Comparison of ENCODE assay signal across 1 cellular context in the genomic region with DNA sequence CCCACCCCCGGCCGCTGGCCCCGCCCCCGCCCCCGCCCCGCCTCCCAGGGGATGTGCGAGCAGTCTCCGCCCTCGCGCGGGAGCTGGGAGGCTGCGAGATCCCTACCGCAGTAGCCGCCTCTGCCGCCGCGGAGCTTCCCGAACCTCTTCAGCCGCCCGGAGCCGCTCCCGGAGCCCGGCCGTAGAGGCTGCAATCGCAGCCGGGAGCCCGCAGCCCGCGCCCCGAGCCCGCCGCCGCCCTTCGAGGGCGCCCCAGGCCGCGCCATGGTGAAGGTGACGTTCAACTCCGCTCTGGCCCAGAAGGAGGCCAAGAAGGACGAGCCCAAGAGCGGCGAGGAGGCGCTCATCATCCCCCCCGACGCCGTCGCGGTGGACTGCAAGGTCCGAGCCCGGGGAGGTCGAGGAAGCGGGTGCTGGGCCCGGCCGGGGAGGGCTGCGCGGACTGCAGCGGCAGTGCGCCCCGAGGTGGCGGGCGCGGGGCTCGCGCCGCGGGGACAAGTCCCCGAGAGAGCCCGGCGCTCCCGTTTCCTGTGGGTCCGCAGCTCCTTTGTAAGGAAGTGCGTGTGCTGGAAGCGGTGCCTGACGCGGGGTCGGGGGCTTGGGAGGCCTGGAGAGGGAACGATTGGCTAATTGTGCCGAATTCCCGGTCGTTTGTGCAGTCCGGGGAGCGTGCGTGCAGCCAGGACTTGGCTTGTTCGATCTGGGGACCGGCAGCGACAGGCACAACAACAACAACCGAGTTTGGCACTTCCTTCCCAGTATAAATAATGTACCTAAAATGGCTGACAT.
TF ChIP-seq lines count a peak whose summit lies in the region.

A gene (plus strand): TSS at position 110 of the 789 bp plus-strand sequence. CDS start 155 bp downstream, at position 265.

TF ChIP-seq in HepG2, 621 proteins besides CTCF, POLR2A, EP300 and RAD21 (continued from another document and continues in another):
- TF ChIP-seq, protein P1, sequence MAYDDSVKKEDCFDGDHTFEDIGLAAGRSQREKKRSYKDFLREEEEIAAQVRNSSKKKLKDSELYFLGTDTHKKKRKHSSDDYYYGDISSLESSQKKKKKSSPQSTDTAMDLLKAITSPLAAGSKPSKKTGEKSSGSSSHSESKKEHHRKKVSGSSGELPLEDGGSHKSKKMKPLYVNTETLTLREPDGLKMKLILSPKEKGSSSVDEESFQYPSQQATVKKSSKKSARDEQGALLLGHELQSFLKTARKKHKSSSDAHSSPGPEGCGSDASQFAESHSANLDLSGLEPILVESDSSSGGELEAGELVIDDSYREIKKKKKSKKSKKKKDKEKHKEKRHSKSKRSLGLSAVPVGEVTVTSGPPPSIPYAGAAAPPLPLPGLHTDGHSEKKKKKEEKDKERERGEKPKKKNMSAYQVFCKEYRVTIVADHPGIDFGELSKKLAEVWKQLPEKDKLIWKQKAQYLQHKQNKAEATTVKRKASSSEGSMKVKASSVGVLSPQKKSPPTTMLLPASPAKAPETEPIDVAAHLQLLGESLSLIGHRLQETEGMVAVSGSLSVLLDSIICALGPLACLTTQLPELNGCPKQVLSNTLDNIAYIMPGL (CRISPR knock-in tag; IDR thresholded peaks at IDR 0.05; ENCODE audit: borderline replicate concordance in 1 of 2, low read depth in 1 of 2), result peak; percentile 66 to 97
- TF ChIP-seq ZNF883 (CRISPR knock-in tag; IDR thresholded peaks at IDR 0.05; ENCODE audit: not compliant biosample characterization), result peak; percentile 70
- TF ChIP-seq, protein P2, sequence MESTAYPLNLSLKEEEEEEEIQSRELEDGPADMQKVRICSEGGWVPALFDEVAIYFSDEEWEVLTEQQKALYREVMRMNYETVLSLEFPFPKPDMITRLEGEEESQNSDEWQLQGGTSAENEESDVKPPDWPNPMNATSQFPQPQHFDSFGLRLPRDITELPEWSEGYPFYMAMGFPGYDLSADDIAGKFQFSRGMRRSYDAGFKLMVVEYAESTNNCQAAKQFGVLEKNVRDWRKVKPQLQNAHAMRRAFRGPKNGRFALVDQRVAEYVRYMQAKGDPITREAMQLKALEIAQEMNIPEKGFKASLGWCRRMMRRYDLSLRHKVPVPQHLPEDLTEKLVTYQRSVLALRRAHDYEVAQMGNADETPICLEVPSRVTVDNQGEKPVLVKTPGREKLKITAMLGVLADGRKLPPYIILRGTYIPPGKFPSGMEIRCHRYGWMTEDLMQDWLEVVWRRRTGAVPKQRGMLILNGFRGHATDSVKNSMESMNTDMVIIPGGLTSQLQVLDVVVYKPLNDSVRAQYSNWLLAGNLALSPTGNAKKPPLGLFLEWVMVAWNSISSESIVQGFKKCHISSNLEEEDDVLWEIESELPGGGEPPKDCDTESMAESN (CRISPR knock-in tag; conservative IDR thresholded peaks at IDR 0.05), result peak; percentile 46; the same call in 1 of the 2 replicates
- TF ChIP-seq, protein P3, sequence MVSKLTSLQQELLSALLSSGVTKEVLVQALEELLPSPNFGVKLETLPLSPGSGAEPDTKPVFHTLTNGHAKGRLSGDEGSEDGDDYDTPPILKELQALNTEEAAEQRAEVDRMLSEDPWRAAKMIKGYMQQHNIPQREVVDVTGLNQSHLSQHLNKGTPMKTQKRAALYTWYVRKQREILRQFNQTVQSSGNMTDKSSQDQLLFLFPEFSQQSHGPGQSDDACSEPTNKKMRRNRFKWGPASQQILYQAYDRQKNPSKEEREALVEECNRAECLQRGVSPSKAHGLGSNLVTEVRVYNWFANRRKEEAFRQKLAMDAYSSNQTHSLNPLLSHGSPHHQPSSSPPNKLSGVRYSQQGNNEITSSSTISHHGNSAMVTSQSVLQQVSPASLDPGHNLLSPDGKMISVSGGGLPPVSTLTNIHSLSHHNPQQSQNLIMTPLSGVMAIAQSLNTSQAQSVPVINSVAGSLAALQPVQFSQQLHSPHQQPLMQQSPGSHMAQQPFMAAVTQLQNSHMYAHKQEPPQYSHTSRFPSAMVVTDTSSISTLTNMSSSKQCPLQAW (CRISPR knock-in tag; IDR thresholded peaks at IDR 0.05), result no peak
- TF ChIP-seq ZC3H13 (CRISPR knock-in tag; IDR thresholded peaks at IDR 0.05), result peak; percentile 75
- TF ChIP-seq ZNF282 (IDR thresholded peaks at IDR 0.05; ENCODE audit: partially characterized antibody), result no peak
- TF ChIP-seq, protein P4, sequence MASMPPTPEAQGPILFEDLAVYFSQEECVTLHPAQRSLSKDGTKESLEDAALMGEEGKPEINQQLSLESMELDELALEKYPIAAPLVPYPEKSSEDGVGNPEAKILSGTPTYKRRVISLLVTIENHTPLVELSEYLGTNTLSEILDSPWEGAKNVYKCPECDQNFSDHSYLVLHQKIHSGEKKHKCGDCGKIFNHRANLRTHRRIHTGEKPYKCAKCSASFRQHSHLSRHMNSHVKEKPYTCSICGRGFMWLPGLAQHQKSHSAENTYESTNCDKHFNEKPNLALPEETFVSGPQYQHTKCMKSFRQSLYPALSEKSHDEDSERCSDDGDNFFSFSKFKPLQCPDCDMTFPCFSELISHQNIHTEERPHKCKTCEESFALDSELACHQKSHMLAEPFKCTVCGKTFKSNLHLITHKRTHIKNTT (CRISPR knock-in tag; IDR thresholded peaks at IDR 0.05), result 0 out of 2 replicates have a peak, but pooled peaks have one; percentile 77
- no peak; the same call in 1 of the 2 replicates for TF ChIP-seq ZNF570 (CRISPR knock-in tag; IDR thresholded peaks at IDR 0.05; ENCODE audit: borderline replicate concordance)
- TF ChIP-seq, protein P5, sequence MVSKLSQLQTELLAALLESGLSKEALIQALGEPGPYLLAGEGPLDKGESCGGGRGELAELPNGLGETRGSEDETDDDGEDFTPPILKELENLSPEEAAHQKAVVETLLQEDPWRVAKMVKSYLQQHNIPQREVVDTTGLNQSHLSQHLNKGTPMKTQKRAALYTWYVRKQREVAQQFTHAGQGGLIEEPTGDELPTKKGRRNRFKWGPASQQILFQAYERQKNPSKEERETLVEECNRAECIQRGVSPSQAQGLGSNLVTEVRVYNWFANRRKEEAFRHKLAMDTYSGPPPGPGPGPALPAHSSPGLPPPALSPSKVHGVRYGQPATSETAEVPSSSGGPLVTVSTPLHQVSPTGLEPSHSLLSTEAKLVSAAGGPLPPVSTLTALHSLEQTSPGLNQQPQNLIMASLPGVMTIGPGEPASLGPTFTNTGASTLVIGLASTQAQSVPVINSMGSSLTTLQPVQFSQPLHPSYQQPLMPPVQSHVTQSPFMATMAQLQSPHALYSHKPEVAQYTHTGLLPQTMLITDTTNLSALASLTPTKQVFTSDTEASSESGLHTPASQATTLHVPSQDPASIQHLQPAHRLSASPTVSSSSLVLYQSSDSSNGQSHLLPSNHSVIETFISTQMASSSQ (IDR thresholded peaks at IDR 0.05; ENCODE audit: low read depth), result no peak
- TF ChIP-seq, protein P5 (CRISPR knock-in tag; IDR thresholded peaks at IDR 0.05; ENCODE audit: borderline replicate concordance), result no peak
- TF ChIP-seq FOSL1 (CRISPR knock-in tag; IDR thresholded peaks at IDR 0.05; ENCODE audit: borderline replicate concordance), result no peak
- no peak for TF ChIP-seq ARNT (IDR thresholded peaks at IDR 0.05)
- TF ChIP-seq ZBTB21 (CRISPR knock-in tag; IDR thresholded peaks at IDR 0.05), result no peak
- TF ChIP-seq ZSCAN31 (CRISPR knock-in tag; IDR thresholded peaks at IDR 0.05; ENCODE audit: low read depth), result no peak
- TF ChIP-seq ZNF382 (CRISPR knock-in tag; IDR thresholded peaks at IDR 0.05; ENCODE audit: borderline replicate concordance), result no peak
- TF ChIP-seq, protein P6, sequence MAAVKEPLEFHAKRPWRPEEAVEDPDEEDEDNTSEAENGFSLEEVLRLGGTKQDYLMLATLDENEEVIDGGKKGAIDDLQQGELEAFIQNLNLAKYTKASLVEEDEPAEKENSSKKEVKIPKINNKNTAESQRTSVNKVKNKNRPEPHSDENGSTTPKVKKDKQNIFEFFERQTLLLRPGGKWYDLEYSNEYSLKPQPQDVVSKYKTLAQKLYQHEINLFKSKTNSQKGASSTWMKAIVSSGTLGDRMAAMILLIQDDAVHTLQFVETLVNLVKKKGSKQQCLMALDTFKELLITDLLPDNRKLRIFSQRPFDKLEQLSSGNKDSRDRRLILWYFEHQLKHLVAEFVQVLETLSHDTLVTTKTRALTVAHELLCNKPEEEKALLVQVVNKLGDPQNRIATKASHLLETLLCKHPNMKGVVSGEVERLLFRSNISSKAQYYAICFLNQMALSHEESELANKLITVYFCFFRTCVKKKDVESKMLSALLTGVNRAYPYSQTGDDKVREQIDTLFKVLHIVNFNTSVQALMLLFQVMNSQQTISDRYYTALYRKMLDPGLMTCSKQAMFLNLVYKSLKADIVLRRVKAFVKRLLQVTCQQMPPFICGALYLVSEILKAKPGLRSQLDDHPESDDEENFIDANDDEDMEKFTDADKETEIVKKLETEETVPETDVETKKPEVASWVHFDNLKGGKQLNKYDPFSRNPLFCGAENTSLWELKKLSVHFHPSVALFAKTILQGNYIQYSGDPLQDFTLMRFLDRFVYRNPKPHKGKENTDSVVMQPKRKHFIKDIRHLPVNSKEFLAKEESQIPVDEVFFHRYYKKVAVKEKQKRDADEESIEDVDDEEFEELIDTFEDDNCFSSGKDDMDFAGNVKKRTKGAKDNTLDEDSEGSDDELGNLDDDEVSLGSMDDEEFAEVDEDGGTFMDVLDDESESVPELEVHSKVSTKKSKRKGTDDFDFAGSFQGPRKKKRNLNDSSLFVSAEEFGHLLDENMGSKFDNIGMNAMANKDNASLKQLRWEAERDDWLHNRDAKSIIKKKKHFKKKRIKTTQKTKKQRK (IDR thresholded peaks at IDR 0.05; ENCODE audit: low read length), result no peak
- peak; percentile 69 for TF ChIP-seq KDM5A (IDR thresholded peaks at IDR 0.05; ENCODE audit: borderline replicate concordance, low read length)
- TF ChIP-seq, protein P7, sequence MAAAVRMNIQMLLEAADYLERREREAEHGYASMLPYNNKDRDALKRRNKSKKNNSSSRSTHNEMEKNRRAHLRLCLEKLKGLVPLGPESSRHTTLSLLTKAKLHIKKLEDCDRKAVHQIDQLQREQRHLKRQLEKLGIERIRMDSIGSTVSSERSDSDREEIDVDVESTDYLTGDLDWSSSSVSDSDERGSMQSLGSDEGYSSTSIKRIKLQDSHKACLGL (CRISPR knock-in tag; IDR thresholded peaks at IDR 0.05), result peak; percentile 33; the same call in 1 of the 2 replicates
- no peak for TF ChIP-seq CEBPB (IDR thresholded peaks at IDR 0.05; ENCODE audit: borderline replicate concordance, low read depth, low read length)
- TF ChIP-seq ZNF619 (CRISPR knock-in tag; IDR thresholded peaks at IDR 0.05), result no peak
- no peak; the same call in 1 of the 2 replicates for TF ChIP-seq ZNF772 (CRISPR knock-in tag; IDR thresholded peaks at IDR 0.05)
- TF ChIP-seq ZBTB7B (CRISPR knock-in tag; IDR thresholded peaks at IDR 0.05), result no peak
- no peak for TF ChIP-seq ZNF775 (CRISPR knock-in tag; IDR thresholded peaks at IDR 0.05; ENCODE audit: borderline replicate concordance)
- TF ChIP-seq ZNF709 (CRISPR knock-in tag; IDR thresholded peaks at IDR 0.05), result peak; percentile 49; the same call in 1 of the 2 replicates
- TF ChIP-seq KLF16 (CRISPR knock-in tag; IDR thresholded peaks at IDR 0.05), result 0 out of 4 replicates have a peak, but pooled peaks of 1 of the 2 experiments have one; percentile 30
- peak; percentile 51; the same call in 1 of the 2 replicates for TF ChIP-seq ZNF776 (CRISPR knock-in tag; IDR thresholded peaks at IDR 0.05)
- TF ChIP-seq BORCS8-MEF2B (CRISPR knock-in tag; IDR thresholded peaks at IDR 0.05), result peak; percentile 16; the same call in 1 of the 2 replicates
- TF ChIP-seq, protein P8, sequence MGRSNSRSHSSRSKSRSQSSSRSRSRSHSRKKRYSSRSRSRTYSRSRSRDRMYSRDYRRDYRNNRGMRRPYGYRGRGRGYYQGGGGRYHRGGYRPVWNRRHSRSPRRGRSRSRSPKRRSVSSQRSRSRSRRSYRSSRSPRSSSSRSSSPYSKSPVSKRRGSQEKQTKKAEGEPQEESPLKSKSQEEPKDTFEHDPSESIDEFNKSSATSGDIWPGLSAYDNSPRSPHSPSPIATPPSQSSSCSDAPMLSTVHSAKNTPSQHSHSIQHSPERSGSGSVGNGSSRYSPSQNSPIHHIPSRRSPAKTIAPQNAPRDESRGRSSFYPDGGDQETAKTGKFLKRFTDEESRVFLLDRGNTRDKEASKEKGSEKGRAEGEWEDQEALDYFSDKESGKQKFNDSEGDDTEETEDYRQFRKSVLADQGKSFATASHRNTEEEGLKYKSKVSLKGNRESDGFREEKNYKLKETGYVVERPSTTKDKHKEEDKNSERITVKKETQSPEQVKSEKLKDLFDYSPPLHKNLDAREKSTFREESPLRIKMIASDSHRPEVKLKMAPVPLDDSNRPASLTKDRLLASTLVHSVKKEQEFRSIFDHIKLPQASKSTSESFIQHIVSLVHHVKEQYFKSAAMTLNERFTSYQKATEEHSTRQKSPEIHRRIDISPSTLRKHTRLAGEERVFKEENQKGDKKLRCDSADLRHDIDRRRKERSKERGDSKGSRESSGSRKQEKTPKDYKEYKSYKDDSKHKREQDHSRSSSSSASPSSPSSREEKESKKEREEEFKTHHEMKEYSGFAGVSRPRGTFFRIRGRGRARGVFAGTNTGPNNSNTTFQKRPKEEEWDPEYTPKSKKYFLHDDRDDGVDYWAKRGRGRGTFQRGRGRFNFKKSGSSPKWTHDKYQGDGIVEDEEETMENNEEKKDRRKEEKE (IDR thresholded peaks at IDR 0.05), result no peak
- TF ChIP-seq HNRNPK (IDR thresholded peaks at IDR 0.05; ENCODE audit: low read depth, low read length, poor library complexity, severe bottlenecking), result no peak
- TF ChIP-seq, protein P9, sequence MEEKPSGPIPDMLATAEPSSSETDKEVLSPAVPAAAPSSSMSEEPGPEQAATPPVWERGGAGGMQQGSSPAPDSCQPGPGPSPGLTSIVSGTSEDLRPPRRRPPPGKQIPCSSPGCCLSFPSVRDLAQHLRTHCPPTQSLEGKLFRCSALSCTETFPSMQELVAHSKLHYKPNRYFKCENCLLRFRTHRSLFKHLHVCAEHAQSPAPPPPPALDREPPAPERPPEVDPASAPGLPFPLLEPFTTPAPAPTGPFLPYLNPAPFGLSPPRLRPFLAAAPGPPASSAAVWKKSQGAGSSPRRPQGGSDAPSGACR (CRISPR knock-in tag; IDR thresholded peaks at IDR 0.05), result no peak
- TF ChIP-seq, protein P10, sequence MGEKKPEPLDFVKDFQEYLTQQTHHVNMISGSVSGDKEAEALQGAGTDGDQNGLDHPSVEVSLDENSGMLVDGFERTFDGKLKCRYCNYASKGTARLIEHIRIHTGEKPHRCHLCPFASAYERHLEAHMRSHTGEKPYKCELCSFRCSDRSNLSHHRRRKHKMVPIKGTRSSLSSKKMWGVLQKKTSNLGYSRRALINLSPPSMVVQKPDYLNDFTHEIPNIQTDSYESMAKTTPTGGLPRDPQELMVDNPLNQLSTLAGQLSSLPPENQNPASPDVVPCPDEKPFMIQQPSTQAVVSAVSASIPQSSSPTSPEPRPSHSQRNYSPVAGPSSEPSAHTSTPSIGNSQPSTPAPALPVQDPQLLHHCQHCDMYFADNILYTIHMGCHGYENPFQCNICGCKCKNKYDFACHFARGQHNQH (CRISPR knock-in tag; IDR thresholded peaks at IDR 0.05), result 0 out of 2 replicates have a peak, but pooled peaks have one; percentile 11
- TF ChIP-seq ZSCAN25 (CRISPR knock-in tag; IDR thresholded peaks at IDR 0.05), result no peak; the same call in 1 of the 2 replicates
- TF ChIP-seq JUNB (CRISPR knock-in tag; IDR thresholded peaks at IDR 0.05; ENCODE audit: borderline replicate concordance), result no peak
- TF ChIP-seq PHF5A (CRISPR knock-in tag; IDR thresholded peaks at IDR 0.05; ENCODE audit: low read depth, unreplicated experiment), result no peak
